1 cellular context compared by ENCODE assay signal in genomic region chr5:40798856-40799210, GRCh38.
TF ChIP-seq lines count a peak whose summit lies in the region.

No MANE protein-coding gene starts in this region.

TF ChIP-seq in K562, 482 proteins besides CTCF, POLR2A, EP300 and RAD21 (continued from another document):
- TF ChIP-seq ZMIZ1 (IDR thresholded peaks at IDR 0.05; ENCODE audit: low read depth in 2 of 2, low read length in 2 of 2): no peak
- no peak for TF ChIP-seq NELFE (IDR thresholded peaks at IDR 0.05; ENCODE audit: insufficient read depth, insufficient read length)
- no peak for TF ChIP-seq ERF (CRISPR knock-in tag; IDR thresholded peaks at IDR 0.05)
- no peak for TF ChIP-seq SOX6 (IDR thresholded peaks at IDR 0.05)
- no peak for TF ChIP-seq ZNF780A (CRISPR knock-in tag; IDR thresholded peaks at IDR 0.05)
- no peak for TF ChIP-seq ZC3H11A (IDR thresholded peaks at IDR 0.05; ENCODE audit: low read depth, low read length)
- TF ChIP-seq ZNF224 (CRISPR knock-in tag; IDR thresholded peaks at IDR 0.05): no peak
- TF ChIP-seq MXI1 (IDR thresholded peaks at IDR 0.05; ENCODE audit: low read depth, low read length): no peak
- TF ChIP-seq ZKSCAN3 (CRISPR knock-in tag; IDR thresholded peaks at IDR 0.05): no peak
- 0 out of 2 replicates have a peak, but pooled peaks have one; percentile 4 for TF ChIP-seq STAT5A (IDR thresholded peaks at IDR 0.05; ENCODE audit: borderline replicate concordance, low read length)
- TF ChIP-seq, protein P1, sequence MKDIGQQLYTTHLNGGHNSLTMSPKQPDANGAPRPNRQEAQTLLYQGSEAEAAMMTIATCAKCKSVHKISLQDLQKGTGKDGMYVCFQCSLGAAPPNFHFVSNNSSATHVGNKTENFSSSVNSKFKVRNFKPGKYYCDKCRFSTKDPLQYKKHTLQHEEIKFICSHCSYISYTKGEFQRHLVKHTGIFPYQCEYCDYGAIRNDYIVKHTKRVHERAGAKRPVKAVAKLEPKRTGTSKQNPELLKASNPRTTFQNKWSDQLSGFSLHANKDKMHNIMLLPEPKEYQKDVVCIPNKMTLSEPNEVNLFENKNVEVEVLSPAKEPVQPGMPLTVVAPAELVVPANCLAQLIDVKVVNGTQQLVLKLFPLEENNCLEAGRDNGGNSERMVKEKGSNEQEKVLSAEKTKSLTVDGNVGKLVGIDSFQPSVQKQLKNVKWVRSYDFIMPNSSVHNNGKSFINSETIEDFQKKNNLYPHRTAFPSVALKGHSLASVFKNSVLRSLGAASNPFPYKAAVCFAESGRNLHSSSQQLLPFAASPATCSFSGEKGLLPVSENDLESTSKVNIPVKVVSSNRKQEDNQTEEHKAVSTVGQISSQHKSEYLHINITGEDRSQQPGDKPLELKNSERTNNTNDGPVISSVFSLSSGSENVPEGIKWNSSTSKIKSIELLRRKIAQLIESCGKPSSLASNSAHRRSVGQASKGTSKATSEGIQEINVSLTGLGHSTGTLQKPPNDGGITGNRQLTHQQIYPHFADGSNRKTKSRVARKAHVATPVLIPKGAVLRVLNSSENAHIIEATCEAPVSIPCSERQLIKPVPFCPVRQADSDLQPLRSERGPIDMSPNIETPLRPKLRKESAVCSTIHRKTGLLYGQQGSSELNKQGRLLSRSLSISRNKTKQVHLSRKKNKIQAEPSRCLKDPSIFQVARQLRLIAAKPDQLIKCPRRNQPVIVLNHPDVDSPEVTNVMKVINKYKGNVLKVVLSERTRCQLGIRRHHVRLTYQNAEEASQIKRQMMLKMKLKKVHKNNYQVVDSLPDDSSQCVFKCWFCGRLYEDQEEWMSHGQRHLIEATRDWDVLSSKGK (CRISPR knock-in tag; IDR thresholded peaks at IDR 0.05): no peak
- TF ChIP-seq, protein P2, sequence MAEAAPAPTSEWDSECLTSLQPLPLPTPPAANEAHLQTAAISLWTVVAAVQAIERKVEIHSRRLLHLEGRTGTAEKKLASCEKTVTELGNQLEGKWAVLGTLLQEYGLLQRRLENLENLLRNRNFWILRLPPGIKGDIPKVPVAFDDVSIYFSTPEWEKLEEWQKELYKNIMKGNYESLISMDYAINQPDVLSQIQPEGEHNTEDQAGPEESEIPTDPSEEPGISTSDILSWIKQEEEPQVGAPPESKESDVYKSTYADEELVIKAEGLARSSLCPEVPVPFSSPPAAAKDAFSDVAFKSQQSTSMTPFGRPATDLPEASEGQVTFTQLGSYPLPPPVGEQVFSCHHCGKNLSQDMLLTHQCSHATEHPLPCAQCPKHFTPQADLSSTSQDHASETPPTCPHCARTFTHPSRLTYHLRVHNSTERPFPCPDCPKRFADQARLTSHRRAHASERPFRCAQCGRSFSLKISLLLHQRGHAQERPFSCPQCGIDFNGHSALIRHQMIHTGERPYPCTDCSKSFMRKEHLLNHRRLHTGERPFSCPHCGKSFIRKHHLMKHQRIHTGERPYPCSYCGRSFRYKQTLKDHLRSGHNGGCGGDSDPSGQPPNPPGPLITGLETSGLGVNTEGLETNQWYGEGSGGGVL (CRISPR knock-in tag; IDR thresholded peaks at IDR 0.05): no peak
- TF ChIP-seq, protein P3, sequence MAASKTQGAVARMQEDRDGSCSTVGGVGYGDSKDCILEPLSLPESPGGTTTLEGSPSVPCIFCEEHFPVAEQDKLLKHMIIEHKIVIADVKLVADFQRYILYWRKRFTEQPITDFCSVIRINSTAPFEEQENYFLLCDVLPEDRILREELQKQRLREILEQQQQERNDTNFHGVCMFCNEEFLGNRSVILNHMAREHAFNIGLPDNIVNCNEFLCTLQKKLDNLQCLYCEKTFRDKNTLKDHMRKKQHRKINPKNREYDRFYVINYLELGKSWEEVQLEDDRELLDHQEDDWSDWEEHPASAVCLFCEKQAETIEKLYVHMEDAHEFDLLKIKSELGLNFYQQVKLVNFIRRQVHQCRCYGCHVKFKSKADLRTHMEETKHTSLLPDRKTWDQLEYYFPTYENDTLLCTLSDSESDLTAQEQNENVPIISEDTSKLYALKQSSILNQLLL (CRISPR knock-in tag; IDR thresholded peaks at IDR 0.05; ENCODE audit: borderline replicate concordance): no peak
- no peak for TF ChIP-seq HDAC8 (tag; IDR thresholded peaks at IDR 0.05)
- TF ChIP-seq ATF2 (CRISPR knock-in tag; IDR thresholded peaks at IDR 0.05): no peak
- TF ChIP-seq MYC (IDR thresholded peaks at IDR 0.05; ENCODE audit: low read depth, low read length): no peak
- peak; percentile 8; the same call in 1 of the 2 replicates for TF ChIP-seq MYC (CRISPR knock-in tag; IDR thresholded peaks at IDR 0.05; ENCODE audit: borderline replicate concordance, low read depth)
- TF ChIP-seq POLR2H (tag; IDR thresholded peaks at IDR 0.05; ENCODE audit: low read depth): no peak
- TF ChIP-seq ZNF586 (CRISPR knock-in tag; conservative IDR thresholded peaks at IDR 0.05): no peak
- TF ChIP-seq ZBED1 (IDR thresholded peaks at IDR 0.05): no peak
- no peak for TF ChIP-seq ZNF146 (CRISPR knock-in tag; IDR thresholded peaks at IDR 0.05; ENCODE audit: unreplicated experiment)
